8 cellular contexts compared by ENCODE assay signal in the genomic region with DNA sequence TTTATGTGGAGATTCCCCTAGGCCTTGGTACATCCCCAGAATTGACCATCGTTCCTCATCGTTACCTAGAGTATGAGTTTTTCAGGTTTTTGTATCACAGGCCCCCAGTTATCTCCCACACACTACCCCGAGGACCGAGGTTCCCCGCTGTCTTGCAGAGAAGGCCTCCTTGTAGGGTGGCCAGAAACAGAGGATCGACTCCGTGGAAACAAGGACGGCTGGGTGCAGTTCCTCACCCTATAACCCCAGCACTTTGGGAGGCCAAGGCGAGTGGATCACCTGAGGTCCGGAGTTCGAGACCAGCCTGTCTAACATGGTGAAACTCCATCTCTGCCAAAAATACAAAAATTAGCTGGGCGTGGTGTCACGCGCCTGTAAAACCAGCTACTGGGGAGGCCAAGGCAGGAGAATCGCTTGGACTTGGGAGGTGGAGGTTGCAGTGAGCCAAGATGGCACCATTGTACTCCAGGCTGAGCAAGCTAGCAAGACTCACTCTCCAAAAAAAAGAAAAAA. TPM values are rescaled to one million over a fixed set of nuclear protein-coding genes. Genes with fewer than 3 reads are reported as not detected.
DNase-seq lines count a peak whose midpoint lies in the region; ATAC-seq and TF ChIP-seq lines count a peak whose summit lies in the region.

No MANE protein-coding gene starts in this region.

- TF ChIP-seq POLR2A in suprapubic skin (IDR thresholded peaks at IDR 0.05) = no peak

- H3K4me3 ChIP-seq in adipocyte (ENCODE audit: low read length) (peak overlapping the region; percentile 88), suprapubic skin (peak overlapping the region; percentile 58)

- H3K27ac Mint-ChIP-seq in T-helper 2 cell treated with Interferon-gamma antibody and Interleukin-4, amounts not matched to agents 5 μg/mL and 100 μg/mL, for 36 hours = peak overlapping the region; percentile 86

- no peaks in the 10 kb centered on the region for H3K27me3 Mint-ChIP-seq in T-helper 2 cell treated with Interferon-gamma antibody and Interleukin-4, amounts not matched to agents 5 μg/mL and 100 μg/mL, for 36 hours (ENCODE audit: low read depth)

- no peaks in the 10 kb centered on the region for H3K9me3 ChIP-seq in adipocyte (ENCODE audit: control insufficient read depth, low read length)
- no peaks in the 10 kb centered on the region for H3K9me3 ChIP-seq in suprapubic skin

- TF ChIP-seq EP300 in suprapubic skin (IDR thresholded peaks at IDR 0.05) = no peak

- H3K4me3 Mint-ChIP-seq in T-helper 2 cell treated with Interferon-gamma antibody and Interleukin-4, amounts not matched to agents 5 μg/mL and 100 μg/mL, for 36 hours = peak overlapping the region; percentile 89

- no peak for TF ChIP-seq CTCF in suprapubic skin (IDR thresholded peaks at IDR 0.05)

- H3K27me3 ChIP-seq in adipocyte (replicated peaks; ENCODE audit: control insufficient read depth, insufficient read depth, low read length) (no peaks in the 10 kb centered on the region), layer of hippocampus (ENCODE audit: control insufficient read depth, insufficient read depth, low read length) (no peaks in the 10 kb centered on the region), suprapubic skin (no peaks in the 10 kb centered on the region)

- WGBS in suprapubic skin = 52% methylated on average over 15 of the region's 15 CpGs

- H3K36me3 ChIP-seq in adipocyte (ENCODE audit: control insufficient read depth, insufficient read depth, low read length, severe bottlenecking) (no peaks in the 10 kb centered on the region), suprapubic skin (no peaks in the 10 kb centered on the region)

- H3K4me1 ChIP-seq in adipocyte (ENCODE audit: control insufficient read depth, insufficient read depth, low read length) = peaks cover 21% of the 10 kb centered on the region
- peaks cover 54% of the 10 kb centered on the region for H3K4me1 ChIP-seq in suprapubic skin

- no peak for ATAC-seq in HG02610 (IDR thresholded peaks at IDR 0.05; ENCODE audit: unreplicated experiment)

- H3K4me1 Mint-ChIP-seq in T-helper 2 cell treated with Interferon-gamma antibody and Interleukin-4, amounts not matched to agents 5 μg/mL and 100 μg/mL, for 36 hours (ENCODE audit: low read depth) = peaks cover 27% of the 10 kb centered on the region

- H3K9ac ChIP-seq in adipocyte (ENCODE audit: low read length) = peak overlapping the region; percentile 89

- DNase-seq in T-helper 2 cell treated with Interferon-gamma antibody and Interleukin-4, amounts not matched to agents 5 μg/mL and 100 μg/mL, for 36 hours (ENCODE audit: low spot score) = no peak
- no peak for DNase-seq in T-helper 2 cell
- no peak for DNase-seq in adipocyte (ENCODE audit: low read depth)
- DNase-seq in suprapubic skin (ENCODE audit: low spot score in 2 of 2) = no peak
- no peak for DNase-seq in cerebellar cortex (ENCODE audit: low spot score)
- no peak for DNase-seq in SW480 (ENCODE audit: low spot score)

- H3K27ac ChIP-seq in layer of hippocampus (ENCODE audit: low read depth, low read length) (peak overlapping the region; percentile 86), suprapubic skin (peak overlapping the region; percentile 90)

- H3K36me3 Mint-ChIP-seq in T-helper 2 cell treated with Interferon-gamma antibody and Interleukin-4, amounts not matched to agents 5 μg/mL and 100 μg/mL, for 36 hours (ENCODE audit: low read depth) = peaks cover 3% of the 10 kb centered on the region

- no peaks in the 10 kb centered on the region for H3K9me3 Mint-ChIP-seq in T-helper 2 cell treated with Interferon-gamma antibody and Interleukin-4, amounts not matched to agents 5 μg/mL and 100 μg/mL, for 36 hours

RNA-seq across cellular contexts. Expression of gene ADAT3, which starts 0.7 kb away (rescaled TPM):
- total RNA-seq in suprapubic skin = 10 to 100 TPM; 13.4 to 26.7 (median 22.3) TPM

RNA-seq across cellular contexts. Expression of gene SCAMP4, which starts 0.7 kb away (rescaled TPM):
- 100 to 1,000 TPM in 2 of 4 donors, 10 to 100 TPM in 2; 68.1 to 119 (median 103) TPM for total RNA-seq in suprapubic skin

RNA-seq across cellular contexts. Expression of gene ABHD17A, which starts 20.6 kb away (rescaled TPM):
- 100 to 1,000 TPM in 3 of 4 donors, 10 to 100 TPM in 1; 82.3 to 120 (median 110) TPM for total RNA-seq in suprapubic skin

RNA-seq across cellular contexts. Expression of gene CSNK1G2, which starts 35.1 kb away (rescaled TPM):
- 10 to 100 TPM; 46.1 to 89.0 (median 59.3) TPM for total RNA-seq in suprapubic skin

RNA-seq across cellular contexts. Expression of gene KLF16, which starts 42.5 kb away (rescaled TPM):
- total RNA-seq in suprapubic skin = 10 to 100 TPM; 12.1 to 30.8 (median 20.9) TPM
